ENCODE assay signal across 15 cellular contexts in the genomic region with DNA sequence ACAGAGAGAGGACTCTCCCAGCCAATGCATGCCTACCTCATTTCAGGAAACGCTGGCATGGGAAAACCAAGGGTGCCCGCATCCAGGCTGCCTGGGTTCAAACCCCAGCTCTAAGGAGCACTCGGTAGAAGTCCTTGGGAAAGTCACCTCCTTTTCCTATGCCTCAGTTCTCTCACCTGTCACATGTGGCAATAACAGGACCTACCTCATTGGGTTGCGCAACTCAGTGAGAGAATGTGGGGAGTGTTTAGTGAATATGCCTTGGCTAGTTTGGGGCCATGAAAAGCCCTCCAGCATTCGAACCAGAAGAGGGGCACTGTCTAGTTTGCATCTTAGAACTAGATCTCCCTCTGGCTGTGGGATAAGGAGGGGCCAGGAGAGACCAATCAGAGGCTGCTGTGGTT. TPM values are rescaled to one million over a fixed set of nuclear protein-coding genes. Genes with fewer than 3 reads are reported as not detected.
A peak's percentile ranks its signal among the peaks of the same experiment; 100 is the strongest.
DNase-seq lines count a peak whose midpoint lies in the region; ATAC-seq, FAIRE-seq and TF ChIP-seq lines count a peak whose summit lies in the region.
"Had no signal": no experiment of that assay in that cellular context is flagged by ENCODE, and none has a peak within 500 bp of the region (broad histone marks: within the 10 kb centered on the region; RNA-seq: fewer than 3 reads in every experiment).

No MANE protein-coding gene starts in this region.

- H3K27me3 Mint-ChIP-seq in CD4-positive, alpha-beta T cell, result peaks cover 11% of the 10 kb centered on the region

- H3K27ac ChIP-seq in CD4-positive, alpha-beta T cell (ENCODE audit: low read depth, low read length), result no peak overlapping the region
- H3K27ac ChIP-seq in breast epithelium, result peak overlapping the region; percentile 55 to 62
- H3K27ac ChIP-seq in left lung, result peak overlapping the region; percentile 18 to 35
- H3K27ac ChIP-seq in stomach smooth muscle (ENCODE audit: low read length), result peak overlapping the region; percentile 97
- no peak overlapping the region for H3K27ac ChIP-seq in osteoblast (ENCODE audit: low read depth, low read length)

- no peaks in the 10 kb centered on the region for H4K20me1 ChIP-seq in osteoblast (ENCODE audit: insufficient read depth, low read length)

- no peaks in the 10 kb centered on the region for H3K9me3 ChIP-seq in CD4-positive, alpha-beta T cell (ENCODE audit: control insufficient read depth, low read length)
- H3K9me3 ChIP-seq in breast epithelium (no peaks in the 10 kb centered on the region), left lung (no peaks in the 10 kb centered on the region), stomach smooth muscle (ENCODE audit: control insufficient read depth in 2 of 2, low read length in 2 of 2) (no peaks in the 10 kb centered on the region), osteoblast (ENCODE audit: low read depth, low read length) (no peaks in the 10 kb centered on the region)

- H3K27me3 ChIP-seq in CD4-positive, alpha-beta T cell (ENCODE audit: control insufficient read depth, insufficient read depth, low read length), result no peaks in the 10 kb centered on the region
- H3K27me3 ChIP-seq in breast epithelium (no peaks in the 10 kb centered on the region), left lung (peaks cover 0 to 11% of the 10 kb centered on the region in 2 donors), stomach smooth muscle (ENCODE audit: control insufficient read depth in 1 of 2, insufficient read depth in 2 of 2, low read length in 2 of 2) (no peaks in the 10 kb centered on the region), osteoblast (ENCODE audit: insufficient read depth, low read length) (peaks cover 15% of the 10 kb centered on the region)

- no peak for ATAC-seq in CD4-positive, alpha-beta T cell (ENCODE audit: poor library complexity)
- peak; percentile 10 for ATAC-seq in left lung
- no peak for ATAC-seq in GM21786 (IDR thresholded peaks at IDR 0.05; ENCODE audit: unreplicated experiment)

- no peaks in the 10 kb centered on the region for H3K9me3 Mint-ChIP-seq in CD4-positive, alpha-beta T cell

- TF ChIP-seq CTCF in CD4-positive, alpha-beta T cell (IDR thresholded peaks at IDR 0.05), result no peak
- TF ChIP-seq CTCF in breast epithelium (IDR thresholded peaks at IDR 0.05), result no peak
- TF ChIP-seq CTCF in left lung (IDR thresholded peaks at IDR 0.05), result no peak
- TF ChIP-seq CTCF in osteoblast (IDR thresholded peaks at IDR 0.05; ENCODE audit: extremely low read depth, low read depth, low read length), result no peak

- no peaks in the 10 kb centered on the region for H3K36me3 Mint-ChIP-seq in CD4-positive, alpha-beta T cell (ENCODE audit: low read depth)

- TF ChIP-seq POLR2A in breast epithelium (IDR thresholded peaks at IDR 0.05), result no peak

- H3K27ac Mint-ChIP-seq in CD4-positive, alpha-beta T cell, result no peak overlapping the region
- H3K27ac Mint-ChIP-seq: progenitor cell of endocrine pancreas had no signal

- no peak for FAIRE-seq in RCC 7860 (lab: Jason Lieb, UNC)
- FAIRE-seq: endometrium had no signal

- no peaks in the 10 kb centered on the region for H3K79me2 ChIP-seq in osteoblast (ENCODE audit: insufficient read depth, low read length)

- peak overlapping the region; percentile 59 to 79 for H3K9ac ChIP-seq in stomach smooth muscle (ENCODE audit: low read length in 2 of 2)

- POLR2A ChIA-PET in CD4-positive, alpha-beta T cell (lab: Charles Lee), result no interaction called here

- H3K36me3 ChIP-seq in breast epithelium, result no peaks in the 10 kb centered on the region
- H3K36me3 ChIP-seq in left lung, result no peaks in the 10 kb centered on the region
- no peaks in the 10 kb centered on the region for H3K36me3 ChIP-seq in stomach smooth muscle (ENCODE audit: control insufficient read depth in 2 of 2, insufficient read depth in 2 of 2, low read length in 2 of 2)
- no peaks in the 10 kb centered on the region for H3K36me3 ChIP-seq in osteoblast (ENCODE audit: insufficient read depth, low read length)

- intact Hi-C loops in CD4-positive, alpha-beta T cell (cut with DNase I, micrococcal nuclease), result loop anchor here in 1 of 2 experiments (1.0 to 10.0 kb wide), 3 partner anchors 212 to 518 kb away; no protein-coding TSS in a partner anchor
- intact Hi-C loops in breast epithelium (cut with DNase I; ENCODE audit: low total_unique reads) (no loop called here), left lung (cut with DNase I) (no loop called here)

- peaks cover 14% of the 10 kb centered on the region for H3K4me1 Mint-ChIP-seq in CD4-positive, alpha-beta T cell (ENCODE audit: low read depth)

- CTCF ChIA-PET in CD4-positive, alpha-beta T cell (lab: Charles Lee), result interaction anchor here (1.8 to 2.7 kb wide), 2 partner anchors 11 to 431 kb away, joined by 13 to 18 read pairs; no protein-coding TSS in a partner anchor

- peak overlapping the region; percentile 18 for H3K4me3 Mint-ChIP-seq in CD4-positive, alpha-beta T cell

- no peak overlapping the region for H2AFZ ChIP-seq in osteoblast (ENCODE audit: low read length)

- H3K4me2 ChIP-seq in osteoblast (ENCODE audit: insufficient read depth, low read length), result no peak overlapping the region

- DNase-seq in CD4-positive, alpha-beta T cell, result no peak
- no peak for DNase-seq in breast epithelium (ENCODE audit: low spot score in 2 of 2)
- no peak for DNase-seq in left lung
- no peak for DNase-seq in NCI-H774 (lab: John Stamatoyannopoulos, UW)
- DNase-seq in RCC 7860 (ENCODE audit: low spot score), result no peak
- DNase-seq in osteoblast (ENCODE audit: insufficient read length, low spot score, missing footprints), result no peak
- DNase-seq: activated CD4-positive, CD25-positive, alpha-beta regulatory T cell; activated naive CD4-positive, alpha-beta T cell treated with Interleukin-2 at 50 U/mL for 16 hours; stimulated activated CD4-positive, alpha-beta T cell treated with anti-CD3 and anti-CD28 coated beads, Interleukin-1b, Interleukin-23, amount 100 ng/mL, for 48 hours had no signal

- no peak overlapping the region for H3K4me3 ChIP-seq in breast epithelium
- no peak overlapping the region for H3K4me3 ChIP-seq in left lung
- peak overlapping the region in 1 of 2 donors; percentile 29 for H3K4me3 ChIP-seq in stomach smooth muscle (ENCODE audit: low read length in 2 of 2)
- H3K4me3 ChIP-seq in osteoblast (ENCODE audit: insufficient read depth, low read length), result no peak overlapping the region

- H3K4me1 ChIP-seq in breast epithelium (peaks cover 3% of the 10 kb centered on the region in 2 donors), left lung (peaks cover 5 to 24% of the 10 kb centered on the region in 2 donors), stomach smooth muscle (ENCODE audit: control insufficient read depth, insufficient read depth, low read length) (peaks cover 44% of the 10 kb centered on the region), osteoblast (ENCODE audit: insufficient read depth, low read length) (peaks cover 7% of the 10 kb centered on the region)

RNA-seq across cellular contexts. Expression of a gene that starts 9.0 kb away (rescaled TPM):
- not detected for total RNA-seq in CD4-positive, alpha-beta T cell
- total RNA-seq in breast epithelium (1 to 10 TPM; 3.5 to 7.5 (median 4.5) TPM), left lung (1 to 10 TPM; 2.1 to 2.7 TPM), osteoblast (1.8 and 3.3 TPM in 2 replicates)
- total RNA-seq: Calu3; T-helper 1 cell treated with Interleukin-12 subunit alpha and Interleukin-12 subunit beta and Interleukin-4 antibody, amounts not matched to agents 30 ng/mL and 1 ng/mL, for 36 hours had no signal

Comparison
In these comparisons a context has a peak if more than half of its experiments do, and no peak if none do; other contexts are left out.
1. H3K27ac ChIP-seq: peak in breast epithelium (2 of 2), left lung (2 of 2) and stomach smooth muscle (single experiment); none in CD4-positive, alpha-beta T cell (single experiment) and osteoblast (single experiment).